In genomic region chr5:88502179-88503064, GRCh38 we compare ENCODE assay signal across 8 cellular contexts.
DNase-seq lines count a peak whose midpoint lies in the region; ATAC-seq and TF ChIP-seq lines count a peak whose summit lies in the region.

No MANE protein-coding gene starts in this region.

- peak overlapping the region in 2 of 3 experiments; percentile 57 to 63 for H3K4me3 Mint-ChIP-seq in nephron

- no peaks in the 10 kb centered on the region for H3K36me3 Mint-ChIP-seq in nephron (ENCODE audit: low read depth)

- H3K4me1 Mint-ChIP-seq in nephron = no peaks in the 10 kb centered on the region

- TF ChIP-seq CTCF in GM13977 (IDR thresholded peaks at IDR 0.05; ENCODE audit: extremely low read depth, insufficient read depth, missing control alignments) = no peak
- no peak for TF ChIP-seq CTCF in nephron (IDR thresholded peaks at IDR 0.05; ENCODE audit: unreplicated experiment in 3 of 3)

- no peaks in the 10 kb centered on the region for H3K9me3 Mint-ChIP-seq in nephron

- peak; percentile 93 for ATAC-seq in GM21717 (IDR thresholded peaks at IDR 0.05; ENCODE audit: unreplicated experiment)

- peak; percentile 6 for DNase-seq in GM13977 (ENCODE audit: low spot score)
- DNase-seq in Kasumi-1 (lab: John Stamatoyannopoulos, UW) = peak; percentile 28
- DNase-seq in central memory CD4-positive, alpha-beta T cell = peak; percentile 25
- no peak for DNase-seq in AML-193 (lab: John Stamatoyannopoulos, UW)
- DNase-seq in COR-L47 (lab: John Stamatoyannopoulos, UW) = no peak
- DNase-seq in NCI-H2029 (lab: John Stamatoyannopoulos, UW) = no peak

- peak overlapping the region in 2 of 3 experiments; percentile 10 to 35 for H3K27ac Mint-ChIP-seq in nephron

- in situ Hi-C loops in GM13977 (cut with MboI; ENCODE audit: low pct_unique_long_range_greater_than_20kb, low sequenced_read_pairs, unreplicated experiment) = no loop called here

- H3K27me3 Mint-ChIP-seq in nephron (ENCODE audit: low read depth) = no peaks in the 10 kb centered on the region

Comparison
In these comparisons a context has a peak if more than half of its experiments do, and no peak if none do; other contexts are left out.
1. DNase-seq: peak in GM13977 (single experiment), Kasumi-1 (2 of 2) and central memory CD4-positive, alpha-beta T cell (single experiment); none in AML-193 (0 of 2), COR-L47 (single experiment) and NCI-H2029 (single experiment).